In genomic region chr3:183728204-183728603, GRCh38 we compare ENCODE assay signal across 18 cellular contexts. TPM values are rescaled to one million over a fixed set of nuclear protein-coding genes. Genes with fewer than 3 reads are reported as not detected.
DNase-seq lines count a peak whose midpoint lies in the region; ATAC-seq, FAIRE-seq and TF ChIP-seq lines count a peak whose summit lies in the region.
"Had no signal": no experiment of that assay in that cellular context is flagged by ENCODE, and none has a peak within 500 bp of the region (broad histone marks: within the 10 kb centered on the region; RNA-seq: fewer than 3 reads in every experiment).

No MANE protein-coding gene starts in this region.

- no peak for TF ChIP-seq CTCF in HEK293 (tag by site-specific recombination; IDR thresholded peaks at IDR 0.05)

- H3K27ac ChIP-seq in HEK293 (ENCODE audit: extremely low read depth, low read depth, low read length) (no peak overlapping the region), Karpas-422 (ENCODE audit: low read length) (no peak overlapping the region)

- CTCF ChIA-PET in activated naive CD4-positive, alpha-beta T cell treated with anti-CD3 and anti-CD28 coated beads, Interleukin-2, amount 10 ng/mL, durations not matched to agents 7 days and 5 days (lab: Charles Lee), result interaction anchor here (1.3 to 1.6 kb wide), 2 partner anchors 39 to 259 kb away, joined by 3 to 4 read pairs; no protein-coding TSS in a partner anchor
- CTCF ChIA-PET in HEK293 (lab: Yijun Ruan, JAX), result interaction anchor here (0.6 kb wide), 2 partner anchors 25 to 1734 kb away, joined by 3 read pairs; no protein-coding TSS in a partner anchor

- intact Hi-C loops in activated T-helper 1 cell treated with anti-CD3 and anti-CD28 coated beads, Interleukin-12 subunit alpha, Interleukin-12 subunit beta, Interleukin-2, Interleukin-4 antibody, amounts not matched to agents 30 ng/mL and 10 ng/mL and 1 ng/mL, durations not matched to agents 14 hours and 24 hours and 36 hours (cut with micrococcal nuclease), result no loop called here

- H3K4me2 ChIP-seq in Karpas-422 (ENCODE audit: low read depth, low read length, poor library complexity, severe bottlenecking), result no peak overlapping the region

- H3K79me2 ChIP-seq in Karpas-422 (ENCODE audit: low read length), result peaks cover 57% of the 10 kb centered on the region

- no peaks in the 10 kb centered on the region for H3K9me2 ChIP-seq in Karpas-422 (replicated peaks; ENCODE audit: insufficient read depth, low read length)

- no peaks in the 10 kb centered on the region for H3K4me1 Mint-ChIP-seq in activated naive CD4-positive, alpha-beta T cell treated with anti-CD3 and anti-CD28 coated beads, Interleukin-2, amount 10 ng/mL, durations not matched to agents 7 days and 5 days
- peaks cover 5% of the 10 kb centered on the region for H3K4me1 Mint-ChIP-seq in activated T-helper 1 cell treated with anti-CD3 and anti-CD28 coated beads, Interleukin-12 subunit alpha, Interleukin-12 subunit beta, Interleukin-2, Interleukin-4 antibody, amounts not matched to agents 30 ng/mL and 10 ng/mL and 1 ng/mL, durations not matched to agents 14 hours and 24 hours and 36 hours (ENCODE audit: low read depth)
- H3K4me1 Mint-ChIP-seq in stimulated activated memory B cell treated with anti-CD40 and anti-IgM and Interleukin-4, amounts not matched to agents 10 μg/mL and 1 μg/mL and 100 μg/mL, for 72 hours, result no peaks in the 10 kb centered on the region

- H2AFZ ChIP-seq in Karpas-422 (ENCODE audit: low read length), result no peak overlapping the region

- no peak overlapping the region for H3K9ac ChIP-seq in Karpas-422 (ENCODE audit: low read length)

- POLR2A ChIA-PET in HEK293 (lab: Yijun Ruan, JAX), result no interaction called here

- H3K27me3 Mint-ChIP-seq in activated naive CD4-positive, alpha-beta T cell treated with anti-CD3 and anti-CD28 coated beads, Interleukin-2, amount 10 ng/mL, durations not matched to agents 7 days and 5 days, result no peaks in the 10 kb centered on the region
- no peaks in the 10 kb centered on the region for H3K27me3 Mint-ChIP-seq in activated T-helper 1 cell treated with anti-CD3 and anti-CD28 coated beads, Interleukin-12 subunit alpha, Interleukin-12 subunit beta, Interleukin-2, Interleukin-4 antibody, amounts not matched to agents 30 ng/mL and 10 ng/mL and 1 ng/mL, durations not matched to agents 14 hours and 24 hours and 36 hours (ENCODE audit: insufficient read depth)
- H3K27me3 Mint-ChIP-seq in stimulated activated memory B cell treated with anti-CD40 and anti-IgM and Interleukin-4, amounts not matched to agents 10 μg/mL and 1 μg/mL and 100 μg/mL, for 72 hours, result no peaks in the 10 kb centered on the region
- H3K27me3 Mint-ChIP-seq: CD4-positive, alpha-beta memory T cell had no signal

- H3K27me3 ChIP-seq in Karpas-422 (ENCODE audit: low read length), result no peaks in the 10 kb centered on the region

- H3K36me3 ChIP-seq in HEK293 (ENCODE audit: control insufficient read depth in 2 of 2, insufficient read depth in 1 of 2, low read length in 2 of 2), result peaks cover 40 to 88% of the 10 kb centered on the region in 2 experiments
- peaks cover 81% of the 10 kb centered on the region for H3K36me3 ChIP-seq in Karpas-422 (ENCODE audit: insufficient read depth, low read length)

- no peaks in the 10 kb centered on the region for H4K20me1 ChIP-seq in Karpas-422 (ENCODE audit: insufficient read depth, low read depth, low read length)

- H3K4me3 ChIP-seq in HEK293 (ENCODE audit: low read depth, low read length) (no peak overlapping the region), Karpas-422 (ENCODE audit: low read length) (no peak overlapping the region)
- H3K4me3 ChIP-seq: GM12878, HAP-1 had no signal

- FAIRE-seq in urothelium cell line (lab: Jason Lieb, UNC), result peak; percentile 5
- FAIRE-seq: GM12878, GM18507, H54 had no signal

- no peaks in the 10 kb centered on the region for H3K9me3 Mint-ChIP-seq in activated naive CD4-positive, alpha-beta T cell treated with anti-CD3 and anti-CD28 coated beads, Interleukin-2, amount 10 ng/mL, durations not matched to agents 7 days and 5 days
- no peaks in the 10 kb centered on the region for H3K9me3 Mint-ChIP-seq in activated naive CD4-positive, alpha-beta T cell treated with anti-CD3 and anti-CD28 coated beads, Interleukin-2, amount 50 U/mL, for 72 hours
- no peaks in the 10 kb centered on the region for H3K9me3 Mint-ChIP-seq in activated T-helper 1 cell treated with anti-CD3 and anti-CD28 coated beads, Interleukin-12 subunit alpha, Interleukin-12 subunit beta, Interleukin-2, Interleukin-4 antibody, amounts not matched to agents 30 ng/mL and 10 ng/mL and 1 ng/mL, durations not matched to agents 14 hours and 24 hours and 36 hours
- H3K9me3 Mint-ChIP-seq in stimulated activated memory B cell treated with anti-CD40 and anti-IgM and Interleukin-4, amounts not matched to agents 10 μg/mL and 1 μg/mL and 100 μg/mL, for 72 hours, result no peaks in the 10 kb centered on the region
- H3K9me3 Mint-ChIP-seq: CD4-positive, alpha-beta memory T cell had no signal

- no peak for ATAC-seq in activated naive CD4-positive, alpha-beta T cell treated with anti-CD3 and anti-CD28 coated beads, Interleukin-2, amount 50 U/mL, for 72 hours
- no peak for ATAC-seq in stimulated activated memory B cell treated with anti-CD40 and anti-IgM and Interleukin-4, amounts not matched to agents 10 μg/mL and 1 μg/mL and 100 μg/mL, for 72 hours
- ATAC-seq: GM12878 had no signal

- peak overlapping the region; percentile 42 for H3K27ac Mint-ChIP-seq in activated naive CD4-positive, alpha-beta T cell treated with anti-CD3 and anti-CD28 coated beads, Interleukin-2, amount 10 ng/mL, durations not matched to agents 7 days and 5 days
- peak overlapping the region in 1 of 2 donors; percentile 55 for H3K27ac Mint-ChIP-seq in activated naive CD4-positive, alpha-beta T cell treated with anti-CD3 and anti-CD28 coated beads, Interleukin-2, amount 50 U/mL, for 72 hours
- H3K27ac Mint-ChIP-seq in activated T-helper 1 cell treated with anti-CD3 and anti-CD28 coated beads, Interleukin-12 subunit alpha, Interleukin-12 subunit beta, Interleukin-2, Interleukin-4 antibody, amounts not matched to agents 30 ng/mL and 10 ng/mL and 1 ng/mL, durations not matched to agents 14 hours and 24 hours and 36 hours, result peak overlapping the region; percentile 31
- H3K27ac Mint-ChIP-seq in stimulated activated memory B cell treated with anti-CD40 and anti-IgM and Interleukin-4, amounts not matched to agents 10 μg/mL and 1 μg/mL and 100 μg/mL, for 72 hours, result no peak overlapping the region

- H3K4me1 ChIP-seq in HEK293 (ENCODE audit: control insufficient read depth, insufficient read depth, low read length) (no peaks in the 10 kb centered on the region), Karpas-422 (ENCODE audit: low read length) (no peaks in the 10 kb centered on the region)

- peaks cover 60% of the 10 kb centered on the region for H3K36me3 Mint-ChIP-seq in activated naive CD4-positive, alpha-beta T cell treated with anti-CD3 and anti-CD28 coated beads, Interleukin-2, amount 10 ng/mL, durations not matched to agents 7 days and 5 days
- peaks cover 17 to 51% of the 10 kb centered on the region in 2 donors for H3K36me3 Mint-ChIP-seq in activated naive CD4-positive, alpha-beta T cell treated with anti-CD3 and anti-CD28 coated beads, Interleukin-2, amount 50 U/mL, for 72 hours
- H3K36me3 Mint-ChIP-seq in activated T-helper 1 cell treated with anti-CD3 and anti-CD28 coated beads, Interleukin-12 subunit alpha, Interleukin-12 subunit beta, Interleukin-2, Interleukin-4 antibody, amounts not matched to agents 30 ng/mL and 10 ng/mL and 1 ng/mL, durations not matched to agents 14 hours and 24 hours and 36 hours (ENCODE audit: low read depth), result peaks cover 51% of the 10 kb centered on the region
- peaks cover 58% of the 10 kb centered on the region for H3K36me3 Mint-ChIP-seq in stimulated activated memory B cell treated with anti-CD40 and anti-IgM and Interleukin-4, amounts not matched to agents 10 μg/mL and 1 μg/mL and 100 μg/mL, for 72 hours

- H3K4me3 Mint-ChIP-seq in activated naive CD4-positive, alpha-beta T cell treated with anti-CD3 and anti-CD28 coated beads, Interleukin-2, amount 10 ng/mL, durations not matched to agents 7 days and 5 days, result no peak overlapping the region
- no peak overlapping the region for H3K4me3 Mint-ChIP-seq in activated T-helper 1 cell treated with anti-CD3 and anti-CD28 coated beads, Interleukin-12 subunit alpha, Interleukin-12 subunit beta, Interleukin-2, Interleukin-4 antibody, amounts not matched to agents 30 ng/mL and 10 ng/mL and 1 ng/mL, durations not matched to agents 14 hours and 24 hours and 36 hours
- no peak overlapping the region for H3K4me3 Mint-ChIP-seq in stimulated activated memory B cell treated with anti-CD40 and anti-IgM and Interleukin-4, amounts not matched to agents 10 μg/mL and 1 μg/mL and 100 μg/mL, for 72 hours
- H3K4me3 Mint-ChIP-seq: CD4-positive, alpha-beta memory T cell had no signal

- no peak for DNase-seq in activated naive CD4-positive, alpha-beta T cell treated with anti-CD3 and anti-CD28 coated beads, Interleukin-2, amount 10 ng/mL, durations not matched to agents 7 days and 5 days
- no peak for DNase-seq in activated naive CD4-positive, alpha-beta T cell treated with anti-CD3 and anti-CD28 coated beads, Interleukin-2, amount 50 U/mL, for 72 hours (ENCODE audit: low spot score in 2 of 2)
- no peak for DNase-seq in activated T-helper 1 cell treated with anti-CD3 and anti-CD28 coated beads, Interleukin-12 subunit alpha, Interleukin-12 subunit beta, Interleukin-2, Interleukin-4 antibody, amounts not matched to agents 30 ng/mL and 10 ng/mL and 1 ng/mL, durations not matched to agents 14 hours and 24 hours and 36 hours (ENCODE audit: low spot score)
- DNase-seq in urothelium cell line (ENCODE audit: low spot score), result no peak
- no peak for DNase-seq in Karpas-422
- DNase-seq: C1 segment of cervical spinal cord; Calu3; CD4-positive, alpha-beta memory T cell; COR-L47; DMS53; DMS79 treated with DMSO at 0.1 percent for 48 hours; GOT3 had no signal

- H3K9me3 ChIP-seq in HEK293 (ENCODE audit: control insufficient read depth, insufficient read depth, low read depth, low read length) (no peaks in the 10 kb centered on the region), Karpas-422 (ENCODE audit: low read length) (no peaks in the 10 kb centered on the region)
- H3K9me3 ChIP-seq: HAP-1 had no signal

TF ChIP-seq in HEK293, 187 proteins besides CTCF, POLR2A, EP300 and RAD21:
- TF ChIP-seq ZNF121 (tag by site-specific recombination; IDR thresholded peaks at IDR 0.05) (peak; percentile 52; the same call in 1 of the 2 replicates), ZNF785 (tag by site-specific recombination; IDR thresholded peaks at IDR 0.05) (no peak)

RNA-seq across cellular contexts. Expression of gene YEATS2, which starts 30.6 kb away (rescaled TPM):
- 10 to 100 TPM; 43.3 to 82.2 TPM for total RNA-seq in activated naive CD4-positive, alpha-beta T cell treated with anti-CD3 and anti-CD28 coated beads, Interleukin-2, amount 50 U/mL, for 72 hours
- 54.2 and 57.4 TPM in 2 replicates for total RNA-seq in activated T-helper 1 cell treated with anti-CD3 and anti-CD28 coated beads, Interleukin-12 subunit alpha, Interleukin-12 subunit beta, Interleukin-2, Interleukin-4 antibody, amounts not matched to agents 30 ng/mL and 10 ng/mL and 1 ng/mL, durations not matched to agents 14 hours and 24 hours and 36 hours
- 72.9 and 92.8 TPM in 2 replicates for total RNA-seq in Karpas-422 (2014; rRNA removed; shearing (Covaris generic); ENCODE audit: low replicate concordance)
